ENCODE assay signal across 28 cellular contexts in the genomic region with DNA sequence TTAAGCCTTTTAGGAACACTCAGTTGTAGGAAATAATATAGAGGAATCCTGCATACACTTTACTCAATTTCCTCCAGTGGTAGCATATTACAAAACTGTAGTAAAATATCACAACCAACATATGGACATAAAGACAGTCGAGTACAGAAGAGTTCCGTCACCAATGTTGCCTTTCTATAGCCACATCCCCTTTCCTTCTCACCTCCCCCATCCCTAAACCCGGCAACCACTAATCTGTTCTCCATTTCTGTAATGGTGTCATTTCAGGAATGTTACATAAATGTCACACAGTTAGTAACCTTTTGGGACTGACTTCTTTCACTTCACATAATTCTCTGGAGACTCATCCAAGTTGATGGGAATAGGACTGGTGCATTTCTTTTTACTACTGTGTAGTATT.
"Had no signal": no experiment of that assay in that cellular context is flagged by ENCODE, and none has a peak within 500 bp of the region (broad histone marks: within the 10 kb centered on the region; RNA-seq: fewer than 3 reads in every experiment).

No MANE protein-coding gene starts in this region.

- H3K9me3 Mint-ChIP-seq: activated CD8-positive, alpha-beta T cell treated with anti-CD3 and anti-CD28 coated beads for 36 hours; activated T-cell treated with anti-CD3 and anti-CD28 coated beads, Interleukin-2, amount 50 U/mL, for 4 hours; activated T-helper 17 cell treated with anti-CD3 and anti-CD28 coated beads, Interleukin-2, amount 50 U/mL, for 72 hours; effector memory CD8-positive, alpha-beta T cell; nephron; stimulated activated memory B cell treated with anti-CD40 and anti-IgM and Interleukin-4, amounts not matched to agents 10 μg/mL and 1 μg/mL and 100 μg/mL, for 72 hours had no signal

- H3K27ac Mint-ChIP-seq: activated CD8-positive, alpha-beta T cell treated with anti-CD3 and anti-CD28 coated beads for 36 hours; activated T-helper 17 cell treated with anti-CD3 and anti-CD28 coated beads, Interleukin-2, amount 50 U/mL, for 72 hours; effector memory CD8-positive, alpha-beta T cell; nephron; progenitor cell of endocrine pancreas; stimulated activated memory B cell treated with anti-CD40 and anti-IgM and Interleukin-4, amounts not matched to agents 10 μg/mL and 1 μg/mL and 100 μg/mL, for 72 hours had no signal

- H3K27me3 ChIP-seq: brain microvascular endothelial cell, gastroesophageal sphincter, ovary, right lobe of liver, tibial artery had no signal

- H3K27ac ChIP-seq: brain microvascular endothelial cell, coronary artery, dorsolateral prefrontal cortex, hepatocyte, ovary, right lobe of liver, stomach, WERI-Rb-1 had no signal

- H3K4me3 Mint-ChIP-seq: activated CD8-positive, alpha-beta T cell treated with anti-CD3 and anti-CD28 coated beads for 36 hours; activated T-cell treated with anti-CD3 and anti-CD28 coated beads, Interleukin-2, amount 50 U/mL, for 4 hours; activated T-helper 17 cell treated with anti-CD3 and anti-CD28 coated beads, Interleukin-2, amount 50 U/mL, for 72 hours; effector memory CD8-positive, alpha-beta T cell; nephron; stimulated activated memory B cell treated with anti-CD40 and anti-IgM and Interleukin-4, amounts not matched to agents 10 μg/mL and 1 μg/mL and 100 μg/mL, for 72 hours had no signal

- DNase-seq: activated CD4-positive, alpha-beta T cell treated with anti-CD3 and anti-CD28 coated beads, Interleukin-2, amount 50 U/mL, for 1 hour; activated CD4-positive, CD25-positive, alpha-beta regulatory T cell treated with anti-CD3 and anti-CD28 coated beads, Interleukin-2, amount 50 U/mL, for 72 hours; activated CD8-positive, alpha-beta T cell treated with anti-CD3 and anti-CD28 coated beads for 36 hours; activated gamma-delta T cell treated with Interleukin-2 at 50 U/mL for 16 hours; activated naive CD4-positive, alpha-beta T cell treated with anti-CD3 and anti-CD28 coated beads, Interleukin-2, amount 50 U/mL, for 16 hours; activated T-cell treated with anti-CD3 and anti-CD28 coated beads, Interleukin-2, amount 50 U/mL, for 4 hours; amniotic stem cell; brain microvascular endothelial cell; dorsolateral prefrontal cortex; effector memory CD8-positive, alpha-beta T cell; islet precursor cell; left cardiac atrium; left ventricle myocardium superior; ovary; right lobe of liver; stimulated activated CD4-positive, alpha-beta T cell treated with anti-CD3 and anti-CD28 coated beads, Interleukin-12 subunit alpha, Interleukin-12 subunit beta, amount 100 ng/mL, for 4 hours; stimulated activated CD4-positive, alpha-beta T cell treated with anti-CD3 and anti-CD28 coated beads, Interleukin-4, amount 100 ng/mL, for 1 hour; stomach; T-helper 9 cell; tibial artery; WERI-Rb-1 had no signal

- H3K36me3 Mint-ChIP-seq: stimulated activated memory B cell treated with anti-CD40 and anti-IgM and Interleukin-4, amounts not matched to agents 10 μg/mL and 1 μg/mL and 100 μg/mL, for 72 hours had no signal

- H3K36me3 ChIP-seq: brain microvascular endothelial cell, gastroesophageal sphincter, ovary, right lobe of liver, stomach, WERI-Rb-1 had no signal

- H3K4me3 ChIP-seq: coronary artery, dorsolateral prefrontal cortex, gastroesophageal sphincter, hepatocyte, ovary, right lobe of liver, stomach, tibial artery had no signal

- H3K9me3 ChIP-seq: gastroesophageal sphincter, ovary, right lobe of liver, stomach, tibial artery had no signal

- H3K4me1 ChIP-seq: gastroesophageal sphincter, right lobe of liver had no signal

- H3K4me1 Mint-ChIP-seq: nephron had no signal
